9 cellular contexts compared by ENCODE assay signal in the genomic region with DNA sequence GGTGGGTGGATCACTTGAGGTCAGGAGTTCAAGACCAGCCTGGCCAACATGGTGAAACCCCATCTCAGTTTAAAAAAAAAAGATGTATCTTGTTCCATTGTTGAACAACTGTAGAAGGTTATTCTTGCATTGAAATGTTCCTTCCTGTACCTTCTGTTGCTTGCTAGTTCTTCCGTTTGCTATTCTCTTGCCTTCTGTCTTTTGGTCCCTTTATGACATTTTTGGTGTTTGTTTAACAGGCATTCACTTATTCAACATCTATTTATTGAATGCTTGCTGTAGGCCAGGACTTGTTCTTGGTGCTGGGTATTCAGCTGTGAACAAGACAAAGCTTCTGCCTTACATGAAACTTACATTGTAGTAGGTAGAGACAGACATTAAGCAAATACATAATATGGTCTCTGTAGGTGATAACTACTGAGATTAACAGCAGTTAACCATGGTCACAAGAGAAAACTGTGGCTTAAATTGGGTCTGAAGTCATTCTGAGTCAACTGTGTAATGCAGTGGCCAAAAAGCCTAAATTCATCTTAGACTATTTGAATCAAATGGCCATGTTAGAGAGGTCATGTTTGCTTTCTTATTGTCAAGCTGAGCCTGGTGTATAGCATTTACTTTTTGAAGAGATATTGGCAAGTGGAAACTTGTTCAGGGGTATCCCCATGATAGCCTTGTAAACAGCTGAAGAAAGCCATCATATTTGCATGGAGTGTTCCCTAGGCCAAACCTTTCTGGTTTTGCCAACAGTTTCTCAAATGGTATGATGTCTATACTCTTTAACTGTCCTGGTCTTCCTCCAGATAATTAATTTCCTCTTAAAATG. TPM values are rescaled to one million over a fixed set of nuclear protein-coding genes. Genes with fewer than 3 reads are reported as not detected.
DNase-seq lines count a peak whose midpoint lies in the region; ATAC-seq and TF ChIP-seq lines count a peak whose summit lies in the region.
"Had no signal": no experiment of that assay in that cellular context is flagged by ENCODE, and none has a peak within 500 bp of the region (broad histone marks: within the 10 kb centered on the region; RNA-seq: fewer than 3 reads in every experiment).

No MANE protein-coding gene starts in this region.

- H3K4me1 ChIP-seq in breast epithelium = peaks cover 0 to 9% of the 10 kb centered on the region in 2 donors
- no peaks in the 10 kb centered on the region for H3K4me1 ChIP-seq in CD8-positive, alpha-beta T cell (ENCODE audit: insufficient read depth, low read length)
- peaks cover 46 to 84% (median 53%) of the 10 kb centered on the region in 3 donors for H3K4me1 ChIP-seq in gastroesophageal sphincter

- intact Hi-C loops in breast epithelium (cut with DNase I; ENCODE audit: low total_unique reads) = no loop called here
- intact Hi-C loops in CD8-positive, alpha-beta T cell (cut with DNase I, micrococcal nuclease) = no loop called here

- POLR2A ChIA-PET in CD8-positive, alpha-beta T cell (lab: Charles Lee) = no interaction called here

- CTCF ChIA-PET in CD8-positive, alpha-beta T cell (lab: Charles Lee) = no interaction called here

- peaks cover 3% of the 10 kb centered on the region for H3K9me3 Mint-ChIP-seq in CD8-positive, alpha-beta T cell

- no peaks in the 10 kb centered on the region for H3K27me3 Mint-ChIP-seq in CD8-positive, alpha-beta T cell (ENCODE audit: low read depth)

- H3K36me3 Mint-ChIP-seq in CD8-positive, alpha-beta T cell = no peaks in the 10 kb centered on the region

- ATAC-seq in HG02763 (IDR thresholded peaks at IDR 0.05; ENCODE audit: unreplicated experiment) (peak; percentile 68), HG03521 (IDR thresholded peaks at IDR 0.05; ENCODE audit: unreplicated experiment) (peak; percentile 54), gastroesophageal sphincter (no peak)
- no peak for ATAC-seq in CD8-positive, alpha-beta T cell

- TF ChIP-seq EP300 in gastroesophageal sphincter (IDR thresholded peaks at IDR 0.05) = no peak

- H3K27ac ChIP-seq in breast epithelium (no peak overlapping the region), gastroesophageal sphincter (peak overlapping the region in 2 of 4 donors; percentile 29 to 81)
- no peak overlapping the region for H3K27ac ChIP-seq in CD8-positive, alpha-beta T cell (ENCODE audit: low read depth, low read length)

- WGBS in gastroesophageal sphincter (ENCODE audit: low coverage in 1 of 2), 2 donors = 82 to 92% methylated on average over 1 of the region's 1 CpG

- TF ChIP-seq POLR2A in breast epithelium (IDR thresholded peaks at IDR 0.05) = no peak
- TF ChIP-seq POLR2A in gastroesophageal sphincter (IDR thresholded peaks at IDR 0.05) = no peak

- no peaks in the 10 kb centered on the region for H3K27me3 ChIP-seq in breast epithelium
- no peaks in the 10 kb centered on the region for H3K27me3 ChIP-seq in CD8-positive, alpha-beta T cell (ENCODE audit: insufficient read depth, low read length)
- no peaks in the 10 kb centered on the region for H3K27me3 ChIP-seq in gastroesophageal sphincter

- no peak overlapping the region for H3K27ac Mint-ChIP-seq in CD8-positive, alpha-beta T cell

- TF ChIP-seq CTCF in breast epithelium (IDR thresholded peaks at IDR 0.05) (no peak), gastroesophageal sphincter (IDR thresholded peaks at IDR 0.05) (no peak)
- TF ChIP-seq CTCF in CD8-positive, alpha-beta T cell (IDR thresholded peaks at IDR 0.05) = no peak

- no peak overlapping the region for H3K4me3 ChIP-seq in breast epithelium
- no peak overlapping the region for H3K4me3 ChIP-seq in CD8-positive, alpha-beta T cell (ENCODE audit: low read depth, low read length)
- H3K4me3 ChIP-seq in gastroesophageal sphincter = no peak overlapping the region

- H3K4me3 Mint-ChIP-seq in CD8-positive, alpha-beta T cell = no peak overlapping the region

- no peaks in the 10 kb centered on the region for H3K4me1 Mint-ChIP-seq in CD8-positive, alpha-beta T cell (ENCODE audit: low read depth)

- H3K9me3 ChIP-seq in breast epithelium = no peaks in the 10 kb centered on the region
- no peaks in the 10 kb centered on the region for H3K9me3 ChIP-seq in CD8-positive, alpha-beta T cell (ENCODE audit: low read length)
- no peaks in the 10 kb centered on the region for H3K9me3 ChIP-seq in gastroesophageal sphincter

- DNase-seq in NCI-H748 (lab: John Stamatoyannopoulos, UW; ENCODE audit: unreplicated experiment) (peak; percentile 35), NCI-H748 treated with DMSO at 0.1 percent for 48 hours (lab: John Stamatoyannopoulos, UW) (no peak), HuH-7.5 (ENCODE audit: low spot score) (no peak), breast epithelium (ENCODE audit: low spot score in 2 of 2) (no peak)
- no peak for DNase-seq in CD8-positive, alpha-beta T cell
- DNase-seq: NCI-H187 treated with DMSO at 0.1 percent for 48 hours had no signal

- H3K36me3 ChIP-seq in breast epithelium (no peaks in the 10 kb centered on the region), gastroesophageal sphincter (no peaks in the 10 kb centered on the region)
- no peaks in the 10 kb centered on the region for H3K36me3 ChIP-seq in CD8-positive, alpha-beta T cell (ENCODE audit: insufficient read depth, low read length)

RNA-seq across cellular contexts. Expression of a gene that starts 35.6 kb away (rescaled TPM):
- total RNA-seq in breast epithelium = 10 to 100 TPM; 24.8 to 67.5 (median 38.7) TPM
- 1 to 10 TPM in 1 of 2 experiments, under 1 TPM in 1; 0.98 to 1.5 TPM for total RNA-seq in CD8-positive, alpha-beta T cell
- total RNA-seq in gastroesophageal sphincter = 100 to 1,000 TPM; 102 to 129 (median 118) TPM

Comparison
In these comparisons a context has a peak if more than half of its experiments do, and no peak if none do; other contexts are left out.
1. ATAC-seq: peak in HG02763 (single experiment) and HG03521 (single experiment); none in CD8-positive, alpha-beta T cell (single experiment) and gastroesophageal sphincter (single experiment).
2. RNA of a gene that starts 35.6 kb away (total RNA-seq): 102 to 129 TPM in gastroesophageal sphincter and 24.8 to 67.5 TPM in breast epithelium; 0.98 to 1.5 TPM in CD8-positive, alpha-beta T cell; every median in the first group is over 10 times any median in the second.